8 cellular contexts compared by ENCODE assay signal in the genomic region with DNA sequence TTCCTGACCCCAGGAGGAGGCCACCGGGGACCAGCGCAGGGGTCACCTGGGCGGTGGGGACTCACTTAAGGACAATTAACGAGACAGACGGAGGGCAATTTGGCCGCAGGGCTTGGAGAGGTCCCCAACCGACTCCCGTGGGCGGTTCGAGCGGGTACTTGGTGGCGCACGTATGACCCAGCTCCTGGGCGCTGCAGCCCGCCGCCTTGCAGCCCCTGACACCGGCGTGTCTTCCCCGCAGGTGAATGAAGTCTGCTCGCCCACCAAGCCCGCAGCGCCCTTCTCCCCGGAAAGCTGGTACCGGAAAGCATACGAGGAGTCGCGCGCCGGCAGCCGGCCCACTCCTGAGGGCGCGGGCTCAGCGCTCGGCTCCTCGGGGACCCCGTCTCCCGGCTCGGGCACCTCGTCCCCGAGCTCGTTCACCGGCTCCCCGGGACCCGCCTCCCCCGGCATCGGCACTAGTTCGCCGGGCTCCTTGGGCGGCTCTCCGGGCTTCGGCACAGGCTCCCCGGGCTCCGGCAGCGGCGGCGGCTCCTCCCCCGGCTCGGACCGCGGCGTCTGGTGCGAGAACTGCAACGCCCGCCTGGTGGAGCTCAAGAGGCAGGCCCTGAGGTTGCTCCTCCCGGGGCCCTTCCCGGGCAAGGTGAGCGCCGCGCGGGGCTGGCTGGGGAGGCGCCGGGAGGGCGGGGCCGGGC. TPM values are rescaled to one million over a fixed set of nuclear protein-coding genes. Genes with fewer than 3 reads are reported as not detected.
DNase-seq lines count a peak whose midpoint lies in the region; ATAC-seq and TF ChIP-seq lines count a peak whose summit lies in the region.

No MANE protein-coding gene starts in this region.

- 0% methylated on average over 7 of the region's 74 CpGs for WGBS in right lobe of liver (ENCODE audit: insufficient coverage, low coverage, low lambda C conversion rate, missing lambda C conversion rate)

- peak; percentile 94 for DNase-seq in BE2C
- peak; percentile 69 for DNase-seq in NCI-H510A (lab: John Stamatoyannopoulos, UW)
- peak; percentile 58 to 75 for DNase-seq in activated CD4-positive, alpha-beta T cell treated with anti-CD3 and anti-CD28 coated beads, Interleukin-2, amount 50 U/mL, for 24 hours (ENCODE audit: low read depth in 1 of 2, low spot score in 1 of 2)
- DNase-seq in dermis blood vessel endothelial cell: peak; percentile 82
- DNase-seq in right lobe of liver: peak; percentile 86 to 91 (median 90)
- DNase-seq in stimulated activated CD4-positive, alpha-beta T cell treated with anti-CD3 and anti-CD28 coated beads, Interleukin-4, amount 100 ng/mL, for 1 hour: peak; percentile 80

- H3K27ac ChIP-seq in right lobe of liver: no peak overlapping the region

- TF ChIP-seq CTCF in BE2C (IDR thresholded peaks at IDR 0.05; ENCODE audit: low read depth, low read length) (peak; percentile 67), right lobe of liver (IDR thresholded peaks at IDR 0.05) (peak; percentile 75 to 84 (median 79))

- 0 out of 2 replicates have a peak, but pooled peaks cover 3% of the 10 kb centered on the region for H3K4me1 ChIP-seq in BE2C
- peaks cover 0 to 34% (median 11%) of the 10 kb centered on the region in 4 donors for H3K4me1 ChIP-seq in right lobe of liver

- ATAC-seq in GM19324 (IDR thresholded peaks at IDR 0.05; ENCODE audit: low FRiP score, unreplicated experiment): peak; percentile 88
- ATAC-seq in HG03439 (IDR thresholded peaks at IDR 0.05; ENCODE audit: unreplicated experiment): peak; percentile 94
- peak; percentile 93 to 97 (median 94) for ATAC-seq in right lobe of liver

- no peak for TF ChIP-seq POLR2A in right lobe of liver (IDR thresholded peaks at IDR 0.05)

- peaks cover 4% of the 10 kb centered on the region; the same call in 1 of the 2 replicates for H3K9me3 ChIP-seq in BE2C
- no peaks in the 10 kb centered on the region for H3K9me3 ChIP-seq in right lobe of liver

- intact Hi-C loops in right lobe of liver (cut with DNase I): loop anchor here (10.0 kb wide), 2 partner anchors 839 to 849 kb away; no protein-coding TSS in a partner anchor

- H3K27me3 ChIP-seq in BE2C (no peaks in the 10 kb centered on the region), right lobe of liver (no peaks in the 10 kb centered on the region)

- peak overlapping the region; percentile 93 for H3K4me3 ChIP-seq in BE2C (ENCODE audit: low read depth, low read length)
- peak overlapping the region; percentile 48 to 58 (median 55) for H3K4me3 ChIP-seq in right lobe of liver

- H3K36me3 ChIP-seq in BE2C (peaks cover 23% of the 10 kb centered on the region), right lobe of liver (no peaks in the 10 kb centered on the region)

RNA-seq across cellular contexts. Expression of gene KIF26B, which starts 1.4 kb away (rescaled TPM):
- 18.9 TPM for polyA plus RNA-seq in BE2C (2012; ENCODE audit: insufficient read depth, insufficient read length, low read depth)
- total RNA-seq in dermis blood vessel endothelial cell (1.0 and 1.5 TPM in 2 replicates), right lobe of liver (under 1 TPM; 0.31 to 0.55 (median 0.35) TPM)
